22 cellular contexts compared by ENCODE assay signal in genomic region chr5:126926152-126926551, GRCh38.
A peak's percentile ranks its signal among the peaks of the same experiment; 100 is the strongest.
DNase-seq lines count a peak whose midpoint lies in the region; ATAC-seq and TF ChIP-seq lines count a peak whose summit lies in the region.
"Had no signal": no experiment of that assay in that cellular context is flagged by ENCODE, and none has a peak within 500 bp of the region (broad histone marks: within the 10 kb centered on the region; RNA-seq: fewer than 3 reads in every experiment).

No MANE protein-coding gene starts in this region.

- H3K36me3 ChIP-seq in mammary epithelial cell (ENCODE audit: insufficient read depth, low read length): no peaks in the 10 kb centered on the region
- H3K36me3 ChIP-seq: BLaER1, HAP-1 had no signal

- peak overlapping the region; percentile 52 for H3K27ac Mint-ChIP-seq in stimulated activated naive B cell treated with anti-CD40 and anti-IgM and Interleukin-4, amounts not matched to agents 10 μg/mL and 1 μg/mL and 100 μg/mL, for 72 hours
- H3K27ac Mint-ChIP-seq in activated CD4-positive, alpha-beta T cell treated with anti-CD3 and anti-CD28 coated beads, Interleukin-2, amount 10 ng/mL, durations not matched to agents 24 days and 14 days: no peak overlapping the region
- H3K27ac Mint-ChIP-seq: B cell, HFFc6 had no signal

- H3K27me3 Mint-ChIP-seq in stimulated activated naive B cell treated with anti-CD40 and anti-IgM and Interleukin-4, amounts not matched to agents 10 μg/mL and 1 μg/mL and 100 μg/mL, for 72 hours: no peaks in the 10 kb centered on the region
- H3K27me3 Mint-ChIP-seq in activated CD4-positive, alpha-beta T cell treated with anti-CD3 and anti-CD28 coated beads, Interleukin-2, amount 10 ng/mL, durations not matched to agents 24 days and 14 days: no peaks in the 10 kb centered on the region
- H3K27me3 Mint-ChIP-seq: B cell; CD4-positive, CD25-positive, alpha-beta regulatory T cell had no signal

- intact Hi-C loops in mammary epithelial cell (cut with micrococcal nuclease): no loop called here
- intact Hi-C loops in activated CD4-positive, alpha-beta T cell treated with anti-CD3 and anti-CD28 coated beads, Interleukin-2, amount 10 ng/mL, durations not matched to agents 24 days and 14 days (cut with micrococcal nuclease): no loop called here

- no peaks in the 10 kb centered on the region for H3K9me3 ChIP-seq in mammary epithelial cell (replicated peaks; ENCODE audit: insufficient read depth, low read length)
- H3K9me3 ChIP-seq: BLaER1, Caco-2, HAP-1 had no signal

- no peaks in the 10 kb centered on the region for H3K27me3 ChIP-seq in mammary epithelial cell (ENCODE audit: insufficient read depth, low read length)
- H3K27me3 ChIP-seq: BLaER1 had no signal

- H3K79me2 ChIP-seq in mammary epithelial cell (ENCODE audit: insufficient read depth, low read length): no peaks in the 10 kb centered on the region

- dilution Hi-C loops in mammary epithelial cell (cut with HindIII; ENCODE audit: low sequenced_read_pairs): no loop called here

- H3K9me3 Mint-ChIP-seq in stimulated activated naive B cell treated with anti-CD40 and anti-IgM and Interleukin-4, amounts not matched to agents 10 μg/mL and 1 μg/mL and 100 μg/mL, for 72 hours: no peaks in the 10 kb centered on the region
- H3K9me3 Mint-ChIP-seq in activated CD4-positive, alpha-beta T cell treated with anti-CD3 and anti-CD28 coated beads, Interleukin-2, amount 10 ng/mL, durations not matched to agents 24 days and 14 days: no peaks in the 10 kb centered on the region
- H3K9me3 Mint-ChIP-seq: CD8-positive, alpha-beta T cell; HFFc6 had no signal

- H4K20me1 ChIP-seq in mammary epithelial cell (ENCODE audit: insufficient read depth, low read length): no peaks in the 10 kb centered on the region

- H3K4me3 ChIP-seq in mammary epithelial cell (replicated peaks in 1 of 3; ENCODE audit: insufficient read depth in 1 of 3, low read depth in 2 of 3, low read length in 3 of 3): no peak overlapping the region
- H3K4me3 ChIP-seq: BLaER1, GM12878, HAP-1 had no signal

- H3K9ac ChIP-seq in mammary epithelial cell (ENCODE audit: insufficient read depth, low read length): no peak overlapping the region
- H3K9ac ChIP-seq: BLaER1 had no signal

- 38% methylated on average over 2 of the region's 2 CpGs for WGBS in mammary epithelial cell (ENCODE audit: low coverage, missing lambda C conversion rate)

- no peak for TF ChIP-seq CTCF in mammary epithelial cell (conservative IDR thresholded peaks at IDR 0.05 in 1 of 2, IDR thresholded peaks at IDR 0.05 in 1 of 2; ENCODE audit: extremely low read depth in 1 of 2, insufficient read depth in 1 of 2, low read depth in 1 of 2, low read length in 2 of 2)

- H3K4me3 Mint-ChIP-seq in stimulated activated naive B cell treated with anti-CD40 and anti-IgM and Interleukin-4, amounts not matched to agents 10 μg/mL and 1 μg/mL and 100 μg/mL, for 72 hours: no peak overlapping the region
- H3K4me3 Mint-ChIP-seq in activated CD4-positive, alpha-beta T cell treated with anti-CD3 and anti-CD28 coated beads, Interleukin-2, amount 10 ng/mL, durations not matched to agents 24 days and 14 days: no peak overlapping the region
- H3K4me3 Mint-ChIP-seq: B cell; CD4-positive, CD25-positive, alpha-beta regulatory T cell; CD8-positive, alpha-beta T cell; HFFc6 had no signal

- TF ChIP-seq POLR2A in erythroblast (IDR thresholded peaks at IDR 0.05; ENCODE audit: low read length): no peak

- CTCF ChIA-PET in mammary epithelial cell (lab: Charles Lee; ENCODE audit: low non-redundant PET): no interaction called here

- peaks cover 6 to 18% of the 10 kb centered on the region in 2 donors for H3K36me3 Mint-ChIP-seq in stimulated activated naive B cell treated with anti-CD40 and anti-IgM and Interleukin-4, amounts not matched to agents 10 μg/mL and 1 μg/mL and 100 μg/mL, for 72 hours
- no peaks in the 10 kb centered on the region for H3K36me3 Mint-ChIP-seq in activated CD4-positive, alpha-beta T cell treated with anti-CD3 and anti-CD28 coated beads, Interleukin-2, amount 10 ng/mL, durations not matched to agents 24 days and 14 days (ENCODE audit: low read depth)
- H3K36me3 Mint-ChIP-seq: CD8-positive, alpha-beta T cell had no signal

- in situ Hi-C loops in T47D (cut with HindIII; ENCODE audit: low pct_unique_long_range_greater_than_20kb, low sequenced_read_pairs) (no loop called here), mammary epithelial cell (cut with MboI; ENCODE audit: low sequenced_read_pairs in 2 of 2) (no loop called here)

- no peak overlapping the region for H3K4me2 ChIP-seq in mammary epithelial cell (ENCODE audit: insufficient read depth, low read depth, low read length)
- H3K4me2 ChIP-seq: BLaER1 had no signal

- no peak overlapping the region for H2AFZ ChIP-seq in mammary epithelial cell (ENCODE audit: low read depth, low read length)

- no peak for ATAC-seq in stimulated activated naive B cell treated with anti-CD40 and anti-IgM and Interleukin-4, amounts not matched to agents 10 μg/mL and 1 μg/mL and 100 μg/mL, for 72 hours (replicated peaks)
- ATAC-seq: CD8-positive, alpha-beta T cell; GM12878 had no signal

- H3K4me1 Mint-ChIP-seq in stimulated activated naive B cell treated with anti-CD40 and anti-IgM and Interleukin-4, amounts not matched to agents 10 μg/mL and 1 μg/mL and 100 μg/mL, for 72 hours: peaks cover 55 to 84% of the 10 kb centered on the region in 2 donors
- H3K4me1 Mint-ChIP-seq in activated CD4-positive, alpha-beta T cell treated with anti-CD3 and anti-CD28 coated beads, Interleukin-2, amount 10 ng/mL, durations not matched to agents 24 days and 14 days: no peaks in the 10 kb centered on the region

- no peak overlapping the region for H3K27ac ChIP-seq in mammary epithelial cell (ENCODE audit: insufficient read depth, low read depth, low read length)
- H3K27ac ChIP-seq: 22Rv1, BLaER1, C4-2B had no signal

- BruUV-seq in mammary epithelial cell (replicated peaks; lab: Mats Ljungman, UMichigan): no TSS peak

- peak; percentile 10 to 13 for DNase-seq in T47D (ENCODE audit: low read depth in 1 of 2, low spot score in 1 of 2)
- DNase-seq in mammary epithelial cell: no peak
- peak; percentile 58 for DNase-seq in NCI-H226
- peak; percentile 22 to 46 for DNase-seq in erythroblast (lab: John Stamatoyannopoulos, UW)
- no peak for DNase-seq in stimulated activated naive B cell treated with anti-CD40 and anti-IgM and Interleukin-4, amounts not matched to agents 10 μg/mL and 1 μg/mL and 100 μg/mL, for 72 hours
- DNase-seq in activated CD4-positive, alpha-beta T cell treated with anti-CD3 and anti-CD28 coated beads, Interleukin-2, amount 10 ng/mL, durations not matched to agents 24 days and 14 days: no peak
- no peak for DNase-seq in iPS-NIHi7 (ENCODE audit: extremely low spot score)
- no peak for DNase-seq in stimulated activated CD4-positive, alpha-beta T cell treated with anti-CD3 and anti-CD28 coated beads, Interleukin-1b, Interleukin-23, amount 100 ng/mL, for 48 hours
- DNase-seq: Caco-2; CD4-positive, CD25-positive, alpha-beta regulatory T cell; CD8-positive, alpha-beta T cell; DMS153; DND-41; GDM1; GOT3; HFFc6 had no signal

- no peaks in the 10 kb centered on the region for H3K4me1 ChIP-seq in mammary epithelial cell (ENCODE audit: insufficient read depth, low read length)
- H3K4me1 ChIP-seq: Caco-2 had no signal

Comparison
In these comparisons a context has a peak if more than half of its experiments do, and no peak if none do; other contexts are left out.
1. DNase-seq: peak in T47D (2 of 2), NCI-H226 (single experiment) and erythroblast (2 of 2); none in mammary epithelial cell (single experiment), stimulated activated naive B cell treated with anti-CD40 and anti-IgM and Interleukin-4, amounts not matched to agents 10 μg/mL and 1 μg/mL and 100 μg/mL, for 72 hours (single experiment), activated CD4-positive, alpha-beta T cell treated with anti-CD3 and anti-CD28 coated beads, Interleukin-2, amount 10 ng/mL, durations not matched to agents 24 days and 14 days (single experiment), iPS-NIHi7 (single experiment) and stimulated activated CD4-positive, alpha-beta T cell treated with anti-CD3 and anti-CD28 coated beads, Interleukin-1b, Interleukin-23, amount 100 ng/mL, for 48 hours (single experiment).